8 cellular contexts compared by ENCODE assay signal in genomic region chr16:50741808-50742520, GRCh38. TPM values are rescaled to one million over a fixed set of nuclear protein-coding genes. Genes with fewer than 3 reads are reported as not detected.
DNase-seq lines count a peak whose midpoint lies in the region; ATAC-seq and TF ChIP-seq lines count a peak whose summit lies in the region.

CYLD (plus strand) TSS chr16:50742086; CDS start chr16:50749699, 7,613 bp downstream.

- H3K9ac ChIP-seq in adipocyte (ENCODE audit: low read length) (peak within 1 kb of the TSS; percentile 89), parathyroid adenoma (peak within 1 kb of the TSS; percentile 64)

- no peak within 1 kb of the TSS for H3K27ac ChIP-seq in cardiac muscle cell
- peak within 1 kb of the TSS; percentile 29 for H3K27ac ChIP-seq in parathyroid adenoma
- peak within 1 kb of the TSS; percentile 88 to 97 (median 96) for H3K27ac ChIP-seq in tibial nerve

- H3K4me3 ChIP-seq in GM12875 (ENCODE audit: low read depth, low read length) (peak within 1 kb of the TSS; percentile 86), adipocyte (ENCODE audit: low read length) (peak within 1 kb of the TSS; percentile 90), cardiac muscle cell (peak within 1 kb of the TSS; percentile 78), parathyroid adenoma (ENCODE audit: low read depth, low read length) (peak within 1 kb of the TSS; percentile 73), tibial nerve (peak within 1 kb of the TSS; percentile 73 to 99 (median 90))

- H3K4me1 ChIP-seq in adipocyte (ENCODE audit: control insufficient read depth, insufficient read depth, low read length) (peaks cover 27% of the 10 kb centered on the region), cardiac muscle cell (ENCODE audit: low read depth) (no peaks in the 10 kb centered on the region), parathyroid adenoma (peaks cover 5% of the 10 kb centered on the region), tibial nerve (peaks cover 0 to 49% (median 22%) of the 10 kb centered on the region in 4 donors)

- TF ChIP-seq POLR2A in tibial nerve (IDR thresholded peaks at IDR 0.05): peak in 1 of 2 donors; percentile 72

- no peaks in the 10 kb centered on the region for H3K9me3 ChIP-seq in adipocyte (ENCODE audit: control insufficient read depth, low read length)
- H3K9me3 ChIP-seq in cardiac muscle cell (ENCODE audit: low read depth): no peaks in the 10 kb centered on the region
- H3K9me3 ChIP-seq in parathyroid adenoma (ENCODE audit: control insufficient read depth, low read length): no peaks in the 10 kb centered on the region
- H3K9me3 ChIP-seq in tibial nerve: no peaks in the 10 kb centered on the region

- H3K79me2 ChIP-seq in parathyroid adenoma: peaks cover 5% of the 10 kb centered on the region

- no peaks in the 10 kb centered on the region for H3K36me3 ChIP-seq in adipocyte (ENCODE audit: control insufficient read depth, insufficient read depth, low read length, severe bottlenecking)
- H3K36me3 ChIP-seq in cardiac muscle cell: no peaks in the 10 kb centered on the region
- no peaks in the 10 kb centered on the region for H3K36me3 ChIP-seq in parathyroid adenoma (ENCODE audit: control insufficient read depth, insufficient read depth, low read length)
- H3K36me3 ChIP-seq in tibial nerve: peaks cover 0 to 8% (median 0%) of the 10 kb centered on the region in 3 donors

- H3K4me2 ChIP-seq in parathyroid adenoma (ENCODE audit: low read length): peak within 1 kb of the TSS; percentile 86

- DNase-seq in NCI-H1436 (lab: John Stamatoyannopoulos, UW): peak; percentile 98
- DNase-seq in T follicular helper cell (ENCODE audit: low read depth): peak; percentile 100
- DNase-seq in adipocyte (ENCODE audit: low read depth): peak; percentile 100
- DNase-seq in cardiac muscle cell (ENCODE audit: low read depth in 1 of 2, low spot score in 1 of 2): peak; percentile 100
- DNase-seq in tibial nerve (ENCODE audit: low spot score in 2 of 2): peak; percentile 98 to 99

- 0% methylated on average over 22 to 50 of the region's 85 CpGs for WGBS in tibial nerve, 2 donors

- peak; percentile 93 for ATAC-seq in HG02798 (IDR thresholded peaks at IDR 0.05; ENCODE audit: poor library complexity, unreplicated experiment)

- TF ChIP-seq CTCF in GM12875 (IDR thresholded peaks at IDR 0.05; ENCODE audit: borderline replicate concordance, insufficient read depth, low read depth, low read length): no peak
- no peak for TF ChIP-seq CTCF in cardiac muscle cell (IDR thresholded peaks at IDR 0.05; ENCODE audit: low read depth, low read length)
- TF ChIP-seq CTCF in parathyroid adenoma (IDR thresholded peaks at IDR 0.05): no peak
- TF ChIP-seq CTCF in tibial nerve (IDR thresholded peaks at IDR 0.05): peak in 2 of 5 experiments; percentile 45 to 46

- peak; percentile 59 to 79 for TF ChIP-seq EP300 in tibial nerve (IDR thresholded peaks at IDR 0.05)

- H3K27me3 ChIP-seq in adipocyte (replicated peaks; ENCODE audit: control insufficient read depth, insufficient read depth, low read length): no peaks in the 10 kb centered on the region
- no peaks in the 10 kb centered on the region for H3K27me3 ChIP-seq in cardiac muscle cell
- H3K27me3 ChIP-seq in parathyroid adenoma (ENCODE audit: control insufficient read depth, insufficient read depth, low read length): no peaks in the 10 kb centered on the region
- H3K27me3 ChIP-seq in tibial nerve: no peaks in the 10 kb centered on the region

- peak within 1 kb of the TSS; percentile 60 for H2AFZ ChIP-seq in parathyroid adenoma

RNA-seq across cellular contexts. Expression of gene CYLD, which starts in this region (rescaled TPM):
- total RNA-seq in cardiac muscle cell: 16.1 and 16.2 TPM in 2 replicates
- 13.6 and 14.9 TPM in 2 replicates for polyA plus RNA-seq in cardiac muscle cell
- total RNA-seq in tibial nerve: 10 to 100 TPM; 23.7 to 52.7 (median 38.3) TPM
